Comparison of ENCODE assay signal across 20 cellular contexts in the genomic region with DNA sequence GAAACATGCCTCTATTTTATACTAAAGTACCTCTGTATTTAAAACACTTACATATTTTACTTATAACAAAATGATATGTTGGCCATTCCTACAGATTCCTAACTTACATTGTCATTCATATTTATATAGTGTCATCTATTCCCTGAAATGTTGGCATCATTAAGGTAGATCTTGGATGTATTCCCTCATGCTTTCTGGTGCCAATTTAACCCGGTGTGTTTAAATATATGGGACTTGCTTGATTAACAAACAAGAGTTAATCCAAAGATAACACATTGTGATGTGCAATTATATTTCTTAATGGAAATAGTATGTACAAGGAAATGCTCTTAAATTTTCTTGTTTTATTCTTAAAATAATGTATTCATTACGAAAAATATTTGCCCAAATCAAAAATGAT.
"Had no signal": no experiment of that assay in that cellular context is flagged by ENCODE, and none has a peak within 500 bp of the region (broad histone marks: within the 10 kb centered on the region; RNA-seq: fewer than 3 reads in every experiment).

No MANE protein-coding gene starts in this region.

- ATAC-seq: foreskin keratinocyte, gastrocnemius medialis, heart right ventricle, left cardiac atrium, left lung, left ventricle myocardium superior, lower lobe of right lung, mucosa of descending colon had no signal

- H3K36me3 Mint-ChIP-seq: mesothelial cell of epicardium, naive B cell had no signal

- H3K4me1 Mint-ChIP-seq: naive B cell had no signal

- H3K9me3 Mint-ChIP-seq: mesothelial cell of epicardium had no signal

- H3K27me3 Mint-ChIP-seq: naive B cell had no signal

- H3K4me3 Mint-ChIP-seq: mesothelial cell of epicardium, naive B cell had no signal

- H3K27ac Mint-ChIP-seq: mesothelial cell of epicardium, naive B cell had no signal

- DNase-seq: dermis blood vessel endothelial cell; dorsolateral prefrontal cortex; effector CD4-positive, alpha-beta T cell; effector memory CD4-positive, alpha-beta T cell; foreskin keratinocyte; gastrocnemius medialis; glutamatergic neuron; head of caudate nucleus; heart right ventricle; hippocampal formation; left cardiac atrium; left lung; left ventricle myocardium superior; lower lobe of right lung; mesenchymal stem cell; mucosa of descending colon; naive B cell had no signal

- H3K27ac ChIP-seq: coronary artery, dorsolateral prefrontal cortex, esophagus muscularis mucosa, foreskin keratinocyte, gastrocnemius medialis, heart right ventricle, left lung, lower lobe of right lung had no signal
